11 cellular contexts compared by ENCODE assay signal in genomic region chr6:164928041-164928321, GRCh38.
DNase-seq lines count a peak whose midpoint lies in the region; ATAC-seq, FAIRE-seq and TF ChIP-seq lines count a peak whose summit lies in the region.
"Had no signal": no experiment of that assay in that cellular context is flagged by ENCODE, and none has a peak within 500 bp of the region (broad histone marks: within the 10 kb centered on the region; RNA-seq: fewer than 3 reads in every experiment).

No MANE protein-coding gene starts in this region.

- CTCF ChIA-PET in A549 (lab: Yijun Ruan, JAX): interaction anchor here (0.5 to 1.8 kb wide), 12 partner anchors 9 to 1612 kb away, joined by 3 to 14 read pairs (median 3); no protein-coding TSS in a partner anchor
- CTCF ChIA-PET in IMR-90 (lab: Yijun Ruan, JAX): no interaction called here

- H3K27me3 ChIP-seq in IMR-90 (ENCODE audit: control insufficient read depth, insufficient read depth, low read length) (no peaks in the 10 kb centered on the region), neuron (ENCODE audit: insufficient read depth, low read length) (no peaks in the 10 kb centered on the region), H7 (ENCODE audit: control insufficient read depth, insufficient read depth, low read length) (no peaks in the 10 kb centered on the region), spleen (replicated peaks in 1 of 7) (no peaks in the 10 kb centered on the region)
- H3K27me3 ChIP-seq: heart right ventricle had no signal

- no peak for DNase-seq in A549 (ENCODE audit: low read depth in 1 of 2, low spot score in 1 of 2)
- DNase-seq in IMR-90: no peak
- no peak for DNase-seq in coronary artery (ENCODE audit: low spot score)
- no peak for DNase-seq in H7
- no peak for DNase-seq in HCEC 1CT
- DNase-seq in dedifferentiated amniotic fluid mesenchymal stem cell (ENCODE audit: extremely low spot score): no peak
- DNase-seq in spleen: no peak

- H2AK9ac ChIP-seq in IMR-90 (replicated peaks; ENCODE audit: low read depth, low read length, poor library complexity): no peak overlapping the region

- no peak for TF ChIP-seq CTCF in A549 (IDR thresholded peaks at IDR 0.05)
- no peak for TF ChIP-seq CTCF in IMR-90 (conservative IDR thresholded peaks at IDR 0.05; ENCODE audit: low read depth, low read length)
- TF ChIP-seq CTCF in coronary artery (IDR thresholded peaks at IDR 0.05): no peak
- TF ChIP-seq CTCF in spleen (IDR thresholded peaks at IDR 0.05 in 8 of 11, conservative IDR thresholded peaks at IDR 0.05 in 3 of 11): no peak

- H3K36me3 ChIP-seq in IMR-90 (ENCODE audit: control insufficient read depth, insufficient read depth, low read length) (no peaks in the 10 kb centered on the region), neuron (ENCODE audit: insufficient read depth, low read length) (no peaks in the 10 kb centered on the region), H7 (replicated peaks; ENCODE audit: control insufficient read depth, insufficient read depth, low read length) (no peaks in the 10 kb centered on the region), spleen (no peaks in the 10 kb centered on the region)
- H3K36me3 ChIP-seq: heart right ventricle, prostate gland, thoracic aorta had no signal

- BruUV-seq in IMR-90 (replicated peaks; lab: Mats Ljungman, UMichigan): no TSS peak

- H3K9ac ChIP-seq in IMR-90 (ENCODE audit: low read depth, low read length): no peak overlapping the region

- no peak overlapping the region for H2AK5ac ChIP-seq in IMR-90 (ENCODE audit: low read depth, low read length)

- H2BK20ac ChIP-seq in IMR-90 (ENCODE audit: low read depth, low read length): no peak overlapping the region

- no peak for FAIRE-seq in A549 (lab: Jason Lieb, UNC)

- no peak overlapping the region for H2BK15ac ChIP-seq in IMR-90 (ENCODE audit: low read depth, low read length)

- H4K20me1 ChIP-seq in IMR-90 (ENCODE audit: insufficient read depth, low read length): no peaks in the 10 kb centered on the region

- no peak overlapping the region for H2BK5ac ChIP-seq in IMR-90 (ENCODE audit: low read depth, low read length, poor library complexity, severe bottlenecking)

- no peak overlapping the region for H4K8ac ChIP-seq in IMR-90 (ENCODE audit: low read depth in 2 of 2, low read length in 2 of 2)

- no peak overlapping the region for H4K5ac ChIP-seq in IMR-90 (ENCODE audit: low read depth, low read length)

- no peak overlapping the region for H2BK120ac ChIP-seq in IMR-90 (ENCODE audit: low read depth, low read length)

- POLR2A ChIA-PET in A549 (lab: Yijun Ruan, JAX) (no interaction called here), IMR-90 (lab: Charles Lee; ENCODE audit: unreplicated experiment) (no interaction called here)

- no peak overlapping the region for H2AFZ ChIP-seq in IMR-90 (replicated peaks; ENCODE audit: low read length, poor library complexity)
- H2AFZ ChIP-seq in neuron (ENCODE audit: low read depth, low read length): no peak overlapping the region

- ATAC-seq in A549 (no peak), IMR-90 (ENCODE audit: low read depth) (no peak)

- H3K14ac ChIP-seq in IMR-90 (replicated peaks; ENCODE audit: low read depth, low read length): no peak overlapping the region

- H3K9me3 ChIP-seq in A549 (no peaks in the 10 kb centered on the region), IMR-90 (ENCODE audit: control insufficient read depth, insufficient read depth, low read length) (peaks cover 14% of the 10 kb centered on the region), neuron (ENCODE audit: low read length) (no peaks in the 10 kb centered on the region), spleen (no peaks in the 10 kb centered on the region)
- H3K9me3 ChIP-seq: heart right ventricle, prostate gland, thoracic aorta had no signal

- no peak overlapping the region for H3K4me2 ChIP-seq in A549
- no peak overlapping the region for H3K4me2 ChIP-seq in IMR-90 (ENCODE audit: low read depth, low read length)

- in situ Hi-C loops in IMR-90 (cut with MboI; ENCODE audit: low sequenced_read_pairs): no loop called here

- no peaks in the 10 kb centered on the region for H3K9me1 ChIP-seq in IMR-90 (ENCODE audit: insufficient read depth, low read length)

- H3K18ac ChIP-seq in IMR-90 (ENCODE audit: low read depth, low read length): no peak overlapping the region

- no peak for TF ChIP-seq RAD21 in A549 (conservative IDR thresholded peaks at IDR 0.05 in 1 of 2, IDR thresholded peaks at IDR 0.05 in 1 of 2)
- TF ChIP-seq RAD21 in IMR-90 (IDR thresholded peaks at IDR 0.05; ENCODE audit: low read length): no peak

- dilution Hi-C loops in IMR-90 (cut with HindIII; ENCODE audit: low sequenced_read_pairs, unreplicated experiment): no loop called here

- no peak overlapping the region for H4K91ac ChIP-seq in IMR-90 (ENCODE audit: insufficient read depth, low read depth, low read length)

- H3K4ac ChIP-seq in IMR-90 (ENCODE audit: low read depth, low read length): no peak overlapping the region

- no peak overlapping the region for H3K27ac ChIP-seq in A549
- H3K27ac ChIP-seq in IMR-90 (ENCODE audit: insufficient read depth, low read length): no peak overlapping the region
- no peak overlapping the region for H3K27ac ChIP-seq in coronary artery
- no peak overlapping the region for H3K27ac ChIP-seq in spleen
- H3K27ac ChIP-seq: heart right ventricle, prostate gland, thoracic aorta had no signal

- H3K23ac ChIP-seq in IMR-90 (ENCODE audit: low read depth, low read length): no peak overlapping the region

- no peak overlapping the region for H3K56ac ChIP-seq in IMR-90 (ENCODE audit: extremely low read depth, insufficient read depth, low read length)

- H3K4me1 ChIP-seq in A549 (no peaks in the 10 kb centered on the region), IMR-90 (ENCODE audit: control insufficient read depth, insufficient read depth, low read length) (no peaks in the 10 kb centered on the region), neuron (ENCODE audit: insufficient read depth, low read length) (peaks cover 36% of the 10 kb centered on the region), spleen (peaks cover 0 to 4% (median 0%) of the 10 kb centered on the region in 6 donors)
- H3K4me1 ChIP-seq: prostate gland had no signal

- intact Hi-C loops in IMR-90 (cut with micrococcal nuclease) (no loop called here), spleen (cut with DNase I; ENCODE audit: low total_unique reads) (loop anchor here (5.0 kb wide), 1 partner anchor 1746 kb away; no protein-coding TSS in a partner anchor)

- TF ChIP-seq POLR2A in A549 (IDR thresholded peaks at IDR 0.05; ENCODE audit: low read length) (no peak), IMR-90 (IDR thresholded peaks at IDR 0.05; ENCODE audit: low read depth, low read length) (no peak), spleen (IDR thresholded peaks at IDR 0.05) (no peak)

- WGBS in A549 (ENCODE audit: missing lambda C conversion rate): 67% methylated on average over 7 of the region's 7 CpGs
- WGBS in IMR-90 (ENCODE audit: extremely low coverage in 2 of 2, insufficient read length in 1 of 2), 2 experiments: 50% methylated on average over 1 of the region's 7 CpGs; no CpG with 5 or more reads in 1 of the 2 experiments
- WGBS in spleen, 5 donors: 77 to 87% (median 82%) methylated on average over 7 of the region's 7 CpGs

- H3K4me3 ChIP-seq in A549: no peak overlapping the region
- H3K4me3 ChIP-seq in IMR-90 (ENCODE audit: insufficient read depth, low read depth, low read length): no peak overlapping the region
- peak overlapping the region; percentile 29 for H3K4me3 ChIP-seq in coronary artery
- H3K4me3 ChIP-seq in neuron (ENCODE audit: low read length): peak overlapping the region; percentile 27
- H3K4me3 ChIP-seq in H7 (ENCODE audit: insufficient read depth, low read depth, low read length): no peak overlapping the region
- H3K4me3 ChIP-seq in spleen: no peak overlapping the region
- H3K4me3 ChIP-seq: prostate gland, thoracic aorta had no signal

- no peak for TF ChIP-seq EP300 in A549 (IDR thresholded peaks at IDR 0.05)

- H3K79me1 ChIP-seq in IMR-90 (ENCODE audit: low read depth in 1 of 2, low read length in 2 of 2): no peaks in the 10 kb centered on the region

TF ChIP-seq in A549, 52 proteins besides CTCF, POLR2A, EP300 and RAD21:
- TF ChIP-seq RNF2 (IDR thresholded peaks at IDR 0.05; ENCODE audit: borderline replicate concordance, low read depth): no peak
- peak; percentile 32 for TF ChIP-seq MAFK (IDR thresholded peaks at IDR 0.05; ENCODE audit: partially characterized antibody)
- TF ChIP-seq, protein P1, sequence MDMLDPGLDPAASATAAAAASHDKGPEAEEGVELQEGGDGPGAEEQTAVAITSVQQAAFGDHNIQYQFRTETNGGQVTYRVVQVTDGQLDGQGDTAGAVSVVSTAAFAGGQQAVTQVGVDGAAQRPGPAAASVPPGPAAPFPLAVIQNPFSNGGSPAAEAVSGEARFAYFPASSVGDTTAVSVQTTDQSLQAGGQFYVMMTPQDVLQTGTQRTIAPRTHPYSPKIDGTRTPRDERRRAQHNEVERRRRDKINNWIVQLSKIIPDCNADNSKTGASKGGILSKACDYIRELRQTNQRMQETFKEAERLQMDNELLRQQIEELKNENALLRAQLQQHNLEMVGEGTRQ (IDR thresholded peaks at IDR 0.05): no peak
- TF ChIP-seq FOXS1 (CRISPR knock-in tag; IDR thresholded peaks at IDR 0.05): no peak

TF ChIP-seq in IMR-90, 13 proteins besides CTCF, POLR2A, EP300 and RAD21:
- TF ChIP-seq RFX5 (IDR thresholded peaks at IDR 0.05; ENCODE audit: low read depth, low read length) (no peak), MAFK (IDR thresholded peaks at IDR 0.05; ENCODE audit: low read depth, low read length) (peak; percentile 66)

Comparison
In these comparisons a context has a peak if more than half of its experiments do, and no peak if none do; other contexts are left out.
1. H3K4me3 ChIP-seq: peak in coronary artery (single experiment) and neuron (single experiment); none in A549 (single experiment), IMR-90 (single experiment), H7 (single experiment) and spleen (0 of 8).